ENCODE assay signal across 2 cellular contexts in the genomic region with DNA sequence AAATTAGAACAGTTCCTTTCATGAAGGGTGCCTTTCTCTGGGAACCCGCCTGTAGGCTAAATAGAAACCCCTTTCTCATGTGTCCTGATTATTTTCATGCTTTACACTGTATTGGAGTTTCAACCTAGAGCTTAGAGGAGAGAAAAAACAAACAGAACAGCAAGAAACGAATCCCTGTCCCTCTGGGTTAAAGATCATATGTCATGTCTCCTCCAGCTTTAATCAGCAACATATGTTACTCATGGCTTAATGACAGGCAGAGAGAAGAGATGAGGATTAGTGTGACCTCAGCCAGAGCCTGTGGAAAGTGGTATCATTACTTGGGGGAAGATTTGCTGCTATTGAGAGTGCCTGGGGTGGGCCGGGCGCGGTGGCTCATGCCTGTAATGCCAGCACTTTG.
TF ChIP-seq lines count a peak whose summit lies in the region.

No MANE protein-coding gene starts in this region.

TF ChIP-seq in GM12878, 131 proteins besides CTCF, POLR2A, EP300 and RAD21:
- TF ChIP-seq BRCA1 (IDR thresholded peaks at IDR 0.05; ENCODE audit: low read depth, low read length), result no peak
- no peak for TF ChIP-seq KDM1A (IDR thresholded peaks at IDR 0.05; ENCODE audit: borderline replicate concordance)
- TF ChIP-seq ZZZ3 (IDR thresholded peaks at IDR 0.05; ENCODE audit: control insufficient read depth, insufficient read length, low read depth), result no peak
- TF ChIP-seq ZBED1 (IDR thresholded peaks at IDR 0.05; ENCODE audit: borderline replicate concordance), result no peak
- no peak for TF ChIP-seq YBX1 (IDR thresholded peaks at IDR 0.05)
- no peak for TF ChIP-seq BACH1 (IDR thresholded peaks at IDR 0.05; ENCODE audit: borderline replicate concordance)
- TF ChIP-seq CBFB (IDR thresholded peaks at IDR 0.05; ENCODE audit: low read depth), result no peak
- no peak for TF ChIP-seq RELB (IDR thresholded peaks at IDR 0.05; ENCODE audit: low read depth)
- TF ChIP-seq NBN (IDR thresholded peaks at IDR 0.05), result no peak

TF ChIP-seq in WTC11, 78 proteins besides CTCF, POLR2A, EP300 and RAD21:
- TF ChIP-seq HMGA2 (CRISPR knock-in tag; IDR thresholded peaks at IDR 0.05), result no peak
TF ChIP-seq in WTC11: peak in this region for 0.
